In genomic region chr12:107058190-107058589, GRCh38 we compare ENCODE assay signal across 15 cellular contexts.
"Had no signal": no experiment of that assay in that cellular context is flagged by ENCODE, and none has a peak within 500 bp of the region (broad histone marks: within the 10 kb centered on the region; RNA-seq: fewer than 3 reads in every experiment).

No MANE protein-coding gene starts in this region.

- H3K27me3 Mint-ChIP-seq: dendritic cell treated with granulocyte-macrophage colony-stimulating factor and Interleukin-4, amounts not matched to agents 40 ng/mL and 50 ng/mL, for 4 days; naive B cell had no signal

- H3K79me2 ChIP-seq: parathyroid adenoma had no signal

- H3K36me3 ChIP-seq: heart right ventricle, prostate gland had no signal

- H3K4me3 ChIP-seq: heart right ventricle, prostate gland had no signal

- H3K27ac ChIP-seq: parathyroid adenoma, prostate gland had no signal

- H3K4me1 Mint-ChIP-seq: naive B cell had no signal

- H3K27ac Mint-ChIP-seq: dendritic cell treated with granulocyte-macrophage colony-stimulating factor and Interleukin-4, amounts not matched to agents 40 ng/mL and 50 ng/mL, for 4 days; naive B cell; nephron had no signal

- DNase-seq: cerebellar nuclear complex; erythroblast; heart right ventricle; hypothalamus; mesendoderm; naive B cell; stimulated activated CD4-positive, alpha-beta T cell treated with anti-CD3 and anti-CD28 coated beads, Interleukin-2, amount 100 ng/mL, for 24 hours; stimulated activated CD4-positive, alpha-beta T cell treated with anti-CD3 and anti-CD28 coated beads, Interleukin-4, amount 100 ng/mL, for 4 hours; stimulated activated naive CD4-positive, alpha-beta T cell; trophoblast cell had no signal

- H3K27me3 ChIP-seq: heart right ventricle had no signal

- H3K4me1 ChIP-seq: parathyroid adenoma, prostate gland had no signal

- H2AFZ ChIP-seq: parathyroid adenoma had no signal

- ATAC-seq: sciatic nerve had no signal

- H3K4me3 Mint-ChIP-seq: dendritic cell treated with granulocyte-macrophage colony-stimulating factor and Interleukin-4, amounts not matched to agents 40 ng/mL and 50 ng/mL, for 4 days; naive B cell; nephron had no signal
